ENCODE assay signal across 12 cellular contexts in genomic region chr2:225735844-225736243, GRCh38.
DNase-seq lines count a peak whose midpoint lies in the region; ATAC-seq and TF ChIP-seq lines count a peak whose summit lies in the region.
"Had no signal": no experiment of that assay in that cellular context is flagged by ENCODE, and none has a peak within 500 bp of the region (broad histone marks: within the 10 kb centered on the region; RNA-seq: fewer than 3 reads in every experiment).

No MANE protein-coding gene starts in this region.

- no peak overlapping the region for H3K27ac ChIP-seq in RWPE1

- no peaks in the 10 kb centered on the region for H3K36me3 Mint-ChIP-seq in activated naive CD8-positive, alpha-beta T cell treated with anti-CD3 and anti-CD28 coated beads, Interleukin-2, amount 50 U/mL, for 24 hours (ENCODE audit: low read depth)
- no peaks in the 10 kb centered on the region for H3K36me3 Mint-ChIP-seq in activated T-helper 1 cell treated with anti-CD3 and anti-CD28 coated beads, Interleukin-12 subunit alpha, Interleukin-12 subunit beta, Interleukin-2, Interleukin-4 antibody, amounts not matched to agents 30 ng/mL and 10 ng/mL and 1 ng/mL, durations not matched to agents 14 hours and 24 hours and 36 hours (ENCODE audit: low read depth)

- peaks cover 2% of the 10 kb centered on the region for H3K27me3 Mint-ChIP-seq in activated naive CD8-positive, alpha-beta T cell treated with anti-CD3 and anti-CD28 coated beads, Interleukin-2, amount 50 U/mL, for 24 hours
- H3K27me3 Mint-ChIP-seq in activated T-helper 1 cell treated with anti-CD3 and anti-CD28 coated beads, Interleukin-12 subunit alpha, Interleukin-12 subunit beta, Interleukin-2, Interleukin-4 antibody, amounts not matched to agents 30 ng/mL and 10 ng/mL and 1 ng/mL, durations not matched to agents 14 hours and 24 hours and 36 hours (ENCODE audit: insufficient read depth), result peaks cover 2% of the 10 kb centered on the region

- no peak for TF ChIP-seq CTCF in RWPE1 (conservative IDR thresholded peaks at IDR 0.05; ENCODE audit: low read depth)

- intact Hi-C loops in sciatic nerve (cut with DNase I), result no loop called here
- intact Hi-C loops in activated T-helper 1 cell treated with anti-CD3 and anti-CD28 coated beads, Interleukin-12 subunit alpha, Interleukin-12 subunit beta, Interleukin-2, Interleukin-4 antibody, amounts not matched to agents 30 ng/mL and 10 ng/mL and 1 ng/mL, durations not matched to agents 14 hours and 24 hours and 36 hours (cut with micrococcal nuclease), result no loop called here

- DNase-seq in GM04503 (ENCODE audit: low read depth), result peak; percentile 58
- peak; percentile 65 for DNase-seq in RWPE1 (ENCODE audit: low spot score)
- peak; percentile 92 for DNase-seq in fibroblast of peridontal ligament (ENCODE audit: extremely low read depth)
- no peak for DNase-seq in sciatic nerve (ENCODE audit: low spot score)
- no peak for DNase-seq in activated naive CD8-positive, alpha-beta T cell treated with anti-CD3 and anti-CD28 coated beads, Interleukin-2, amount 50 U/mL, for 24 hours
- DNase-seq in activated CD4-positive, alpha-beta T cell treated with anti-CD3 and anti-CD28 coated beads for 1 hour, result no peak
- no peak for DNase-seq in NCI-H2196 (lab: John Stamatoyannopoulos, UW; ENCODE audit: unreplicated experiment)
- no peak for DNase-seq in activated T-helper 1 cell treated with anti-CD3 and anti-CD28 coated beads, Interleukin-12 subunit alpha, Interleukin-12 subunit beta, Interleukin-2, Interleukin-4 antibody, amounts not matched to agents 30 ng/mL and 10 ng/mL and 1 ng/mL, durations not matched to agents 14 hours and 24 hours and 36 hours (ENCODE audit: low spot score)
- DNase-seq: activated T-cell treated with anti-CD3 and anti-CD28 coated beads, Interleukin-2, amount 50 U/mL, for 72 hours; GDM1; NCI-H1417; stimulated activated naive CD4-positive, alpha-beta T cell treated with Interleukin-2 at 50 U/mL for 16 hours had no signal

- ATAC-seq in sciatic nerve, result peak; percentile 60
- no peak for ATAC-seq in activated naive CD8-positive, alpha-beta T cell treated with anti-CD3 and anti-CD28 coated beads, Interleukin-2, amount 50 U/mL, for 24 hours
- ATAC-seq: activated T-cell treated with anti-CD3 and anti-CD28 coated beads, Interleukin-2, amount 50 U/mL, for 72 hours had no signal

- POLR2A ChIA-PET in RWPE1 (lab: Yijun Ruan, JAX; ENCODE audit: low non-redundant PET), result no interaction called here

- H3K4me1 Mint-ChIP-seq in activated naive CD8-positive, alpha-beta T cell treated with anti-CD3 and anti-CD28 coated beads, Interleukin-2, amount 50 U/mL, for 24 hours, result no peaks in the 10 kb centered on the region
- no peaks in the 10 kb centered on the region for H3K4me1 Mint-ChIP-seq in activated T-helper 1 cell treated with anti-CD3 and anti-CD28 coated beads, Interleukin-12 subunit alpha, Interleukin-12 subunit beta, Interleukin-2, Interleukin-4 antibody, amounts not matched to agents 30 ng/mL and 10 ng/mL and 1 ng/mL, durations not matched to agents 14 hours and 24 hours and 36 hours (ENCODE audit: low read depth)

- CTCF ChIA-PET in RWPE1 (lab: Yijun Ruan, JAX), result no interaction called here

- H3K4me3 Mint-ChIP-seq in activated naive CD8-positive, alpha-beta T cell treated with anti-CD3 and anti-CD28 coated beads, Interleukin-2, amount 50 U/mL, for 24 hours, result no peak overlapping the region
- H3K4me3 Mint-ChIP-seq in activated T-helper 1 cell treated with anti-CD3 and anti-CD28 coated beads, Interleukin-12 subunit alpha, Interleukin-12 subunit beta, Interleukin-2, Interleukin-4 antibody, amounts not matched to agents 30 ng/mL and 10 ng/mL and 1 ng/mL, durations not matched to agents 14 hours and 24 hours and 36 hours, result no peak overlapping the region
- H3K4me3 Mint-ChIP-seq: activated T-cell treated with anti-CD3 and anti-CD28 coated beads, Interleukin-2, amount 50 U/mL, for 72 hours had no signal

- H3K27ac Mint-ChIP-seq in activated naive CD8-positive, alpha-beta T cell treated with anti-CD3 and anti-CD28 coated beads, Interleukin-2, amount 50 U/mL, for 24 hours, result no peak overlapping the region
- no peak overlapping the region for H3K27ac Mint-ChIP-seq in activated T-helper 1 cell treated with anti-CD3 and anti-CD28 coated beads, Interleukin-12 subunit alpha, Interleukin-12 subunit beta, Interleukin-2, Interleukin-4 antibody, amounts not matched to agents 30 ng/mL and 10 ng/mL and 1 ng/mL, durations not matched to agents 14 hours and 24 hours and 36 hours
- H3K27ac Mint-ChIP-seq: activated T-cell treated with anti-CD3 and anti-CD28 coated beads, Interleukin-2, amount 50 U/mL, for 72 hours had no signal

- no peaks in the 10 kb centered on the region for H3K9me3 Mint-ChIP-seq in activated naive CD8-positive, alpha-beta T cell treated with anti-CD3 and anti-CD28 coated beads, Interleukin-2, amount 50 U/mL, for 24 hours
- H3K9me3 Mint-ChIP-seq in activated T-helper 1 cell treated with anti-CD3 and anti-CD28 coated beads, Interleukin-12 subunit alpha, Interleukin-12 subunit beta, Interleukin-2, Interleukin-4 antibody, amounts not matched to agents 30 ng/mL and 10 ng/mL and 1 ng/mL, durations not matched to agents 14 hours and 24 hours and 36 hours, result no peaks in the 10 kb centered on the region
- H3K9me3 Mint-ChIP-seq: activated T-cell treated with anti-CD3 and anti-CD28 coated beads, Interleukin-2, amount 50 U/mL, for 72 hours had no signal

Comparison
In these comparisons a context has a peak if more than half of its experiments do, and no peak if none do; other contexts are left out.
1. DNase-seq: peak in GM04503 (single experiment), RWPE1 (single experiment) and fibroblast of peridontal ligament (single experiment); none in sciatic nerve (single experiment), activated naive CD8-positive, alpha-beta T cell treated with anti-CD3 and anti-CD28 coated beads, Interleukin-2, amount 50 U/mL, for 24 hours (single experiment), activated CD4-positive, alpha-beta T cell treated with anti-CD3 and anti-CD28 coated beads for 1 hour (single experiment), NCI-H2196 (single experiment) and activated T-helper 1 cell treated with anti-CD3 and anti-CD28 coated beads, Interleukin-12 subunit alpha, Interleukin-12 subunit beta, Interleukin-2, Interleukin-4 antibody, amounts not matched to agents 30 ng/mL and 10 ng/mL and 1 ng/mL, durations not matched to agents 14 hours and 24 hours and 36 hours (single experiment).